ENCODE assay signal across 1 cellular context in the genomic region with DNA sequence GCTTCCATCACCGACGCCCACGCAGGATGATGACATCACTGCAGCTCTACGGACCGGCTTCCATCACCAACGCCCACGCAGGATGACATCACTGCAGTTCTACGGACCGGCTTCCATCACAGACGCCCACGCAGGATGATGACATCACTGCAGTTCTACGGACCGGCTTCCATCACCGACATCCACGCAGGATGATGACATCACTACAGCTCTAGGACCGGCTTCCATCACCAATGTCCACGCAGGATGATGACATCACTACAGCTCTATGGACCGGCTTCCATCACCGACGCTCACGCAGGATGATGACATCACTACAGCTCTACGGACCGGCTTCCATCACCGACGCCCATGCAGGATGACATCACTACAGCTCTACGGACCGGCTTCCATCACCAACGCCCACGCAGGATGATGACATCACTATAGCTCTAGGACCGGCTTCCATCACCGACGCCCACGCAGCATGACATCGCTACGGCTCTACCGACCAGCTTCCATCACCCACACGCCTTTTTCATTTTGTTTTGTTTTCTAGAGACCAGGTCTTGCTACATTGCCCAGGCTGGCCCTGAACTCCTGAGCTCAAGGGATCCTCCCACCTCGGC.
A peak's percentile ranks its signal among the peaks of the same experiment; 100 is the strongest.
TF ChIP-seq lines count a peak whose summit lies in the region.

No MANE protein-coding gene starts in this region.

TF ChIP-seq in H1, 55 proteins besides CTCF, POLR2A, EP300 and RAD21:
- TF ChIP-seq ASH2L (IDR thresholded peaks at IDR 0.05; ENCODE audit: low read length) (no peak), PHF8 (conservative IDR thresholded peaks at IDR 0.05; ENCODE audit: low read depth, low read length) (no peak), SRF (IDR thresholded peaks at IDR 0.05; ENCODE audit: low read depth, low read length) (no peak), CREB1 (IDR thresholded peaks at IDR 0.05) (peak; percentile 64; the same call in 1 of the 2 replicates)
- TF ChIP-seq, protein P1, sequence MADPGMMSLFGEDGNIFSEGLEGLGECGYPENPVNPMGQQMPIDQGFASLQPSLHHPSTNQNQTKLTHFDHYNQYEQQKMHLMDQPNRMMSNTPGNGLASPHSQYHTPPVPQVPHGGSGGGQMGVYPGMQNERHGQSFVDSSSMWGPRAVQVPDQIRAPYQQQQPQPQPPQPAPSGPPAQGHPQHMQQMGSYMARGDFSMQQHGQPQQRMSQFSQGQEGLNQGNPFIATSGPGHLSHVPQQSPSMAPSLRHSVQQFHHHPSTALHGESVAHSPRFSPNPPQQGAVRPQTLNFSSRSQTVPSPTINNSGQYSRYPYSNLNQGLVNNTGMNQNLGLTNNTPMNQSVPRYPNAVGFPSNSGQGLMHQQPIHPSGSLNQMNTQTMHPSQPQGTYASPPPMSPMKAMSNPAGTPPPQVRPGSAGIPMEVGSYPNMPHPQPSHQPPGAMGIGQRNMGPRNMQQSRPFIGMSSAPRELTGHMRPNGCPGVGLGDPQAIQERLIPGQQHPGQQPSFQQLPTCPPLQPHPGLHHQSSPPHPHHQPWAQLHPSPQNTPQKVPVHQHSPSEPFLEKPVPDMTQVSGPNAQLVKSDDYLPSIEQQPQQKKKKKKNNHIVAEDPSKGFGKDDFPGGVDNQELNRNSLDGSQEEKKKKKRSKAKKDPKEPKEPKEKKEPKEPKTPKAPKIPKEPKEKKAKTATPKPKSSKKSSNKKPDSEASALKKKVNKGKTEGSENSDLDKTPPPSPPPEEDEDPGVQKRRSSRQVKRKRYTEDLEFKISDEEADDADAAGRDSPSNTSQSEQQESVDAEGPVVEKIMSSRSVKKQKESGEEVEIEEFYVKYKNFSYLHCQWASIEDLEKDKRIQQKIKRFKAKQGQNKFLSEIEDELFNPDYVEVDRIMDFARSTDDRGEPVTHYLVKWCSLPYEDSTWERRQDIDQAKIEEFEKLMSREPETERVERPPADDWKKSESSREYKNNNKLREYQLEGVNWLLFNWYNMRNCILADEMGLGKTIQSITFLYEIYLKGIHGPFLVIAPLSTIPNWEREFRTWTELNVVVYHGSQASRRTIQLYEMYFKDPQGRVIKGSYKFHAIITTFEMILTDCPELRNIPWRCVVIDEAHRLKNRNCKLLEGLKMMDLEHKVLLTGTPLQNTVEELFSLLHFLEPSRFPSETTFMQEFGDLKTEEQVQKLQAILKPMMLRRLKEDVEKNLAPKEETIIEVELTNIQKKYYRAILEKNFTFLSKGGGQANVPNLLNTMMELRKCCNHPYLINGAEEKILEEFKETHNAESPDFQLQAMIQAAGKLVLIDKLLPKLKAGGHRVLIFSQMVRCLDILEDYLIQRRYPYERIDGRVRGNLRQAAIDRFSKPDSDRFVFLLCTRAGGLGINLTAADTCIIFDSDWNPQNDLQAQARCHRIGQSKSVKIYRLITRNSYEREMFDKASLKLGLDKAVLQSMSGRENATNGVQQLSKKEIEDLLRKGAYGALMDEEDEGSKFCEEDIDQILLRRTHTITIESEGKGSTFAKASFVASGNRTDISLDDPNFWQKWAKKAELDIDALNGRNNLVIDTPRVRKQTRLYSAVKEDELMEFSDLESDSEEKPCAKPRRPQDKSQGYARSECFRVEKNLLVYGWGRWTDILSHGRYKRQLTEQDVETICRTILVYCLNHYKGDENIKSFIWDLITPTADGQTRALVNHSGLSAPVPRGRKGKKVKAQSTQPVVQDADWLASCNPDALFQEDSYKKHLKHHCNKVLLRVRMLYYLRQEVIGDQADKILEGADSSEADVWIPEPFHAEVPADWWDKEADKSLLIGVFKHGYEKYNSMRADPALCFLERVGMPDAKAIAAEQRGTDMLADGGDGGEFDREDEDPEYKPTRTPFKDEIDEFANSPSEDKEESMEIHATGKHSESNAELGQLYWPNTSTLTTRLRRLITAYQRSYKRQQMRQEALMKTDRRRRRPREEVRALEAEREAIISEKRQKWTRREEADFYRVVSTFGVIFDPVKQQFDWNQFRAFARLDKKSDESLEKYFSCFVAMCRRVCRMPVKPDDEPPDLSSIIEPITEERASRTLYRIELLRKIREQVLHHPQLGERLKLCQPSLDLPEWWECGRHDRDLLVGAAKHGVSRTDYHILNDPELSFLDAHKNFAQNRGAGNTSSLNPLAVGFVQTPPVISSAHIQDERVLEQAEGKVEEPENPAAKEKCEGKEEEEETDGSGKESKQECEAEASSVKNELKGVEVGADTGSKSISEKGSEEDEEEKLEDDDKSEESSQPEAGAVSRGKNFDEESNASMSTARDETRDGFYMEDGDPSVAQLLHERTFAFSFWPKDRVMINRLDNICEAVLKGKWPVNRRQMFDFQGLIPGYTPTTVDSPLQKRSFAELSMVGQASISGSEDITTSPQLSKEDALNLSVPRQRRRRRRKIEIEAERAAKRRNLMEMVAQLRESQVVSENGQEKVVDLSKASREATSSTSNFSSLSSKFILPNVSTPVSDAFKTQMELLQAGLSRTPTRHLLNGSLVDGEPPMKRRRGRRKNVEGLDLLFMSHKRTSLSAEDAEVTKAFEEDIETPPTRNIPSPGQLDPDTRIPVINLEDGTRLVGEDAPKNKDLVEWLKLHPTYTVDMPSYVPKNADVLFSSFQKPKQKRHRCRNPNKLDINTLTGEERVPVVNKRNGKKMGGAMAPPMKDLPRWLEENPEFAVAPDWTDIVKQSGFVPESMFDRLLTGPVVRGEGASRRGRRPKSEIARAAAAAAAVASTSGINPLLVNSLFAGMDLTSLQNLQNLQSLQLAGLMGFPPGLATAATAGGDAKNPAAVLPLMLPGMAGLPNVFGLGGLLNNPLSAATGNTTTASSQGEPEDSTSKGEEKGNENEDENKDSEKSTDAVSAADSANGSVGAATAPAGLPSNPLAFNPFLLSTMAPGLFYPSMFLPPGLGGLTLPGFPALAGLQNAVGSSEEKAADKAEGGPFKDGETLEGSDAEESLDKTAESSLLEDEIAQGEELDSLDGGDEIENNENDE (IDR thresholded peaks at IDR 0.05; ENCODE audit: insufficient replicate concordance, low read length) = no peak
- TF ChIP-seq, protein P2, sequence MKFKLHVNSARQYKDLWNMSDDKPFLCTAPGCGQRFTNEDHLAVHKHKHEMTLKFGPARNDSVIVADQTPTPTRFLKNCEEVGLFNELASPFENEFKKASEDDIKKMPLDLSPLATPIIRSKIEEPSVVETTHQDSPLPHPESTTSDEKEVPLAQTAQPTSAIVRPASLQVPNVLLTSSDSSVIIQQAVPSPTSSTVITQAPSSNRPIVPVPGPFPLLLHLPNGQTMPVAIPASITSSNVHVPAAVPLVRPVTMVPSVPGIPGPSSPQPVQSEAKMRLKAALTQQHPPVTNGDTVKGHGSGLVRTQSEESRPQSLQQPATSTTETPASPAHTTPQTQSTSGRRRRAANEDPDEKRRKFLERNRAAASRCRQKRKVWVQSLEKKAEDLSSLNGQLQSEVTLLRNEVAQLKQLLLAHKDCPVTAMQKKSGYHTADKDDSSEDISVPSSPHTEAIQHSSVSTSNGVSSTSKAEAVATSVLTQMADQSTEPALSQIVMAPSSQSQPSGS (IDR thresholded peaks at IDR 0.05; ENCODE audit: low read length) = no peak
